Comparison of ENCODE assay signal across 8 cellular contexts in genomic region chr10:22681783-22682183, GRCh38. TPM values are rescaled to one million over a fixed set of nuclear protein-coding genes. Genes with fewer than 3 reads are reported as not detected.
A peak's percentile ranks its signal among the peaks of the same experiment; 100 is the strongest.
DNase-seq lines count a peak whose midpoint lies in the region; ATAC-seq, FAIRE-seq and TF ChIP-seq lines count a peak whose summit lies in the region.

No MANE protein-coding gene starts in this region.

- no peak for TF ChIP-seq CTCF in keratinocyte (optimal IDR thresholded peaks at IDR 0.05 in 1 of 3, IDR thresholded peaks at IDR 0.05 in 1 of 3, conservative IDR thresholded peaks at IDR 0.05 in 1 of 3; ENCODE audit: extremely low read depth in 1 of 3, insufficient read depth in 2 of 3, low read length in 3 of 3)
- TF ChIP-seq CTCF in coronary artery (IDR thresholded peaks at IDR 0.05): no peak

- dilution Hi-C loops in keratinocyte (cut with MboI; ENCODE audit: extremely low pct_ligation_motif_present, low sequenced_read_pairs): no loop called here

- peaks cover 31% of the 10 kb centered on the region for H3K79me2 ChIP-seq in keratinocyte (ENCODE audit: control insufficient read depth, insufficient read depth, low read length)

- peak; percentile 51 for FAIRE-seq in keratinocyte (lab: Jason Lieb, UNC)

- no peaks in the 10 kb centered on the region for H3K36me3 ChIP-seq in keratinocyte (ENCODE audit: control insufficient read depth in 2 of 2, extremely low read depth in 1 of 2, insufficient read depth in 2 of 2, low read length in 2 of 2)

- peak overlapping the region in 1 of 3 experiments; percentile 59 for H3K4me3 ChIP-seq in keratinocyte (ENCODE audit: control insufficient read depth in 2 of 3, extremely low read depth in 1 of 3, insufficient read depth in 2 of 3, low read depth in 1 of 3, low read length in 3 of 3)
- H3K4me3 ChIP-seq in coronary artery: no peak overlapping the region

- H3K27ac ChIP-seq in keratinocyte (ENCODE audit: control insufficient read depth, insufficient read depth, low read length) (peak overlapping the region; percentile 92), coronary artery (peak overlapping the region in 1 of 2 donors; percentile 1)

- H3K27ac Mint-ChIP-seq in activated T-helper 2 cell treated with anti-CD3 and anti-CD28 coated beads, Interferon-gamma antibody, Interleukin-2, Interleukin-4, amounts not matched to agents 10 μg/mL and 5 μg/mL and 100 μg/mL, durations not matched to agents 14 hours and 24 hours and 36 hours: peak overlapping the region; percentile 98

- peaks cover 84% of the 10 kb centered on the region for H3K4me1 Mint-ChIP-seq in activated T-helper 2 cell treated with anti-CD3 and anti-CD28 coated beads, Interferon-gamma antibody, Interleukin-2, Interleukin-4, amounts not matched to agents 10 μg/mL and 5 μg/mL and 100 μg/mL, durations not matched to agents 14 hours and 24 hours and 36 hours (ENCODE audit: low read depth)

- H3K9me1 ChIP-seq in keratinocyte (ENCODE audit: control insufficient read depth, extremely low read depth, insufficient read depth, low read length): no peaks in the 10 kb centered on the region

- H3K27me3 ChIP-seq in keratinocyte (ENCODE audit: control insufficient read depth, extremely low read depth, insufficient read depth, low read length): no peaks in the 10 kb centered on the region

- peak overlapping the region; percentile 72 for H3K9ac ChIP-seq in keratinocyte (ENCODE audit: control insufficient read depth, extremely low read depth, insufficient read depth, low read length)

- intact Hi-C loops in activated T-helper 2 cell treated with anti-CD3 and anti-CD28 coated beads, Interferon-gamma antibody, Interleukin-2, Interleukin-4, amounts not matched to agents 10 μg/mL and 5 μg/mL and 100 μg/mL, durations not matched to agents 14 hours and 24 hours and 36 hours (cut with micrococcal nuclease): loop anchor here (1.0 to 10.0 kb wide), 10 partner anchors 15 to 677 kb away; partner anchors contain the start of genes COMMD3 and DNAJC1

- no peaks in the 10 kb centered on the region for H3K9me3 Mint-ChIP-seq in activated T-helper 2 cell treated with anti-CD3 and anti-CD28 coated beads, Interferon-gamma antibody, Interleukin-2, Interleukin-4, amounts not matched to agents 10 μg/mL and 5 μg/mL and 100 μg/mL, durations not matched to agents 14 hours and 24 hours and 36 hours

- H3K27me3 Mint-ChIP-seq in activated T-helper 2 cell treated with anti-CD3 and anti-CD28 coated beads, Interferon-gamma antibody, Interleukin-2, Interleukin-4, amounts not matched to agents 10 μg/mL and 5 μg/mL and 100 μg/mL, durations not matched to agents 14 hours and 24 hours and 36 hours (ENCODE audit: low read depth): no peaks in the 10 kb centered on the region

- peak overlapping the region; percentile 84 for H3K4me2 ChIP-seq in keratinocyte (ENCODE audit: control insufficient read depth, extremely low read depth, insufficient read depth, low read depth, low read length)

- H3K4me1 ChIP-seq in keratinocyte (ENCODE audit: control insufficient read depth, extremely low read depth, insufficient read depth, low read length): peaks cover 40% of the 10 kb centered on the region

- ATAC-seq in HG03159 (IDR thresholded peaks at IDR 0.05; ENCODE audit: unreplicated experiment): no peak
- no peak for ATAC-seq in GM19351 (IDR thresholded peaks at IDR 0.05; ENCODE audit: unreplicated experiment)

- DNase-seq in DMS53 (lab: John Stamatoyannopoulos, UW) (peak; percentile 91), M059J (ENCODE audit: low read depth) (peak; percentile 77), keratinocyte (ENCODE audit: low read depth, low spot score) (peak; percentile 26), coronary artery (ENCODE audit: low spot score) (no peak), NCI-H2029 treated with DMSO at 0.1 percent for 48 hours (lab: John Stamatoyannopoulos, UW) (no peak)
- peak; percentile 36 for DNase-seq in activated T-helper 2 cell treated with anti-CD3 and anti-CD28 coated beads, Interferon-gamma antibody, Interleukin-2, Interleukin-4, amounts not matched to agents 10 μg/mL and 5 μg/mL and 100 μg/mL, durations not matched to agents 14 hours and 24 hours and 36 hours (ENCODE audit: low spot score)

- no peaks in the 10 kb centered on the region for H4K20me1 ChIP-seq in keratinocyte (ENCODE audit: control insufficient read depth, extremely low read depth, insufficient read depth, low read length)

- H3K36me3 Mint-ChIP-seq in activated T-helper 2 cell treated with anti-CD3 and anti-CD28 coated beads, Interferon-gamma antibody, Interleukin-2, Interleukin-4, amounts not matched to agents 10 μg/mL and 5 μg/mL and 100 μg/mL, durations not matched to agents 14 hours and 24 hours and 36 hours (ENCODE audit: low read depth): peaks cover 16% of the 10 kb centered on the region

- peak overlapping the region; percentile 69 for H3K4me3 Mint-ChIP-seq in activated T-helper 2 cell treated with anti-CD3 and anti-CD28 coated beads, Interferon-gamma antibody, Interleukin-2, Interleukin-4, amounts not matched to agents 10 μg/mL and 5 μg/mL and 100 μg/mL, durations not matched to agents 14 hours and 24 hours and 36 hours (ENCODE audit: low read depth)

- peak overlapping the region; percentile 62 for H2AFZ ChIP-seq in keratinocyte (ENCODE audit: control insufficient read depth, low read length)

- no peaks in the 10 kb centered on the region for H3K9me3 ChIP-seq in keratinocyte (ENCODE audit: control insufficient read depth, low read depth, low read length)

RNA-seq across cellular contexts. Expression of gene PIP4K2A, which starts 32.6 kb away (rescaled TPM):
- total RNA-seq in M059J (2014; rRNA removed; shearing (Covaris generic)): 18.9 and 26.6 TPM in 2 replicates
- 104 and 105 TPM in 2 replicates for total RNA-seq in activated T-helper 2 cell treated with anti-CD3 and anti-CD28 coated beads, Interferon-gamma antibody, Interleukin-2, Interleukin-4, amounts not matched to agents 10 μg/mL and 5 μg/mL and 100 μg/mL, durations not matched to agents 14 hours and 24 hours and 36 hours
- 7.0 to 15.5 TPM (median 10.0 TPM) in 3 replicates for polyA plus RNA-seq in keratinocyte
- 4.7 TPM for polyA plus RNA-seq in keratinocyte (2011; ENCODE audit: low read depth)
- 10.7 and 14.7 TPM in 2 replicates for polyA plus RNA-seq in keratinocyte (2011; cell fraction: cytosol; rRNA removed)
- polyA plus RNA-seq in keratinocyte (2011; cell fraction: nucleus; rRNA removed): 7.7 and 8.2 TPM in 2 replicates
- polyA plus RNA-seq in keratinocyte (2012; ENCODE audit: low replicate concordance): 5.1 and 11.2 TPM in 2 replicates
- 6.1 to 12.0 TPM (median 11.0 TPM) in 3 replicates for polyA minus RNA-seq in keratinocyte
- 8.4 TPM for polyA minus RNA-seq in keratinocyte (2011; cell fraction: cytosol; rRNA and poly(A)+ RNA removed)
- polyA minus RNA-seq in keratinocyte (2011; cell fraction: nucleus; rRNA and poly(A)+ RNA removed): 6.1 and 15.2 TPM in 2 replicates

Comparison
In these comparisons a context has a peak if more than half of its experiments do, and no peak if none do; other contexts are left out.
1. DNase-seq: peak in DMS53 (single experiment), M059J (single experiment), activated T-helper 2 cell treated with anti-CD3 and anti-CD28 coated beads, Interferon-gamma antibody, Interleukin-2, Interleukin-4, amounts not matched to agents 10 μg/mL and 5 μg/mL and 100 μg/mL, durations not matched to agents 14 hours and 24 hours and 36 hours (single experiment) and keratinocyte (single experiment); none in coronary artery (single experiment) and NCI-H2029 treated with DMSO at 0.1 percent for 48 hours (single experiment).